Comparison of ENCODE assay signal across 2 cellular contexts in genomic region chr11:45263773-45264172, GRCh38.
TF ChIP-seq lines count a peak whose summit lies in the region.

No MANE protein-coding gene starts in this region.

TF ChIP-seq in A549, 52 proteins besides CTCF, POLR2A, EP300 and RAD21:
- TF ChIP-seq NR3C1 (IDR thresholded peaks at IDR 0.05), result no peak
- TF ChIP-seq KDM1A (IDR thresholded peaks at IDR 0.05; ENCODE audit: low read depth), result peak; percentile 67; the same call in 1 of the 2 replicates
- TF ChIP-seq HOXA7 (CRISPR knock-in tag; IDR thresholded peaks at IDR 0.05), result no peak
- no peak for TF ChIP-seq HOXB13 (CRISPR knock-in tag; IDR thresholded peaks at IDR 0.05; ENCODE audit: low read depth)
- TF ChIP-seq CEBPB (IDR thresholded peaks at IDR 0.05), result no peak
- no peak for TF ChIP-seq FOSB (CRISPR knock-in tag; IDR thresholded peaks at IDR 0.05)
- TF ChIP-seq CHD4 (IDR thresholded peaks at IDR 0.05; ENCODE audit: borderline replicate concordance), result peak; percentile 68; the same call in 1 of the 2 replicates
- TF ChIP-seq ZSCAN20 (CRISPR knock-in tag; IDR thresholded peaks at IDR 0.05), result no peak
- no peak for TF ChIP-seq HOXB5 (CRISPR knock-in tag; IDR thresholded peaks at IDR 0.05)
- TF ChIP-seq CHD2 (IDR thresholded peaks at IDR 0.05; ENCODE audit: low read length, partially characterized antibody), result no peak
- no peak for TF ChIP-seq NFE2L2 (conservative IDR thresholded peaks at IDR 0.05; ENCODE audit: low read length)
- no peak for TF ChIP-seq ESRRA (IDR thresholded peaks at IDR 0.05; ENCODE audit: borderline replicate concordance, low read length)
- TF ChIP-seq MYC (IDR thresholded peaks at IDR 0.05; ENCODE audit: borderline replicate concordance, low read length), result no peak
- TF ChIP-seq EHMT2 (IDR thresholded peaks at IDR 0.05; ENCODE audit: low read depth), result no peak
- no peak for TF ChIP-seq RNF2 (IDR thresholded peaks at IDR 0.05; ENCODE audit: borderline replicate concordance, low read depth)
- TF ChIP-seq, protein P1, sequence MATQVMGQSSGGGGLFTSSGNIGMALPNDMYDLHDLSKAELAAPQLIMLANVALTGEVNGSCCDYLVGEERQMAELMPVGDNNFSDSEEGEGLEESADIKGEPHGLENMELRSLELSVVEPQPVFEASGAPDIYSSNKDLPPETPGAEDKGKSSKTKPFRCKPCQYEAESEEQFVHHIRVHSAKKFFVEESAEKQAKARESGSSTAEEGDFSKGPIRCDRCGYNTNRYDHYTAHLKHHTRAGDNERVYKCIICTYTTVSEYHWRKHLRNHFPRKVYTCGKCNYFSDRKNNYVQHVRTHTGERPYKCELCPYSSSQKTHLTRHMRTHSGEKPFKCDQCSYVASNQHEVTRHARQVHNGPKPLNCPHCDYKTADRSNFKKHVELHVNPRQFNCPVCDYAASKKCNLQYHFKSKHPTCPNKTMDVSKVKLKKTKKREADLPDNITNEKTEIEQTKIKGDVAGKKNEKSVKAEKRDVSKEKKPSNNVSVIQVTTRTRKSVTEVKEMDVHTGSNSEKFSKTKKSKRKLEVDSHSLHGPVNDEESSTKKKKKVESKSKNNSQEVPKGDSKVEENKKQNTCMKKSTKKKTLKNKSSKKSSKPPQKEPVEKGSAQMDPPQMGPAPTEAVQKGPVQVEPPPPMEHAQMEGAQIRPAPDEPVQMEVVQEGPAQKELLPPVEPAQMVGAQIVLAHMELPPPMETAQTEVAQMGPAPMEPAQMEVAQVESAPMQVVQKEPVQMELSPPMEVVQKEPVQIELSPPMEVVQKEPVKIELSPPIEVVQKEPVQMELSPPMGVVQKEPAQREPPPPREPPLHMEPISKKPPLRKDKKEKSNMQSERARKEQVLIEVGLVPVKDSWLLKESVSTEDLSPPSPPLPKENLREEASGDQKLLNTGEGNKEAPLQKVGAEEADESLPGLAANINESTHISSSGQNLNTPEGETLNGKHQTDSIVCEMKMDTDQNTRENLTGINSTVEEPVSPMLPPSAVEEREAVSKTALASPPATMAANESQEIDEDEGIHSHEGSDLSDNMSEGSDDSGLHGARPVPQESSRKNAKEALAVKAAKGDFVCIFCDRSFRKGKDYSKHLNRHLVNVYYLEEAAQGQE (IDR thresholded peaks at IDR 0.05), result no peak
TF ChIP-seq in A549: peak in this region for 2.

TF ChIP-seq in K562, 482 proteins besides CTCF, POLR2A, EP300 and RAD21:
- TF ChIP-seq PPARD (CRISPR knock-in tag; IDR thresholded peaks at IDR 0.05) (no peak), BACH1 (tag; IDR thresholded peaks at IDR 0.05) (no peak), ZFP36 (IDR thresholded peaks at IDR 0.05; ENCODE audit: low read depth, low read length, partially characterized antibody) (peak; percentile 18)
